Comparison of ENCODE assay signal across 1 cellular context in the genomic region with DNA sequence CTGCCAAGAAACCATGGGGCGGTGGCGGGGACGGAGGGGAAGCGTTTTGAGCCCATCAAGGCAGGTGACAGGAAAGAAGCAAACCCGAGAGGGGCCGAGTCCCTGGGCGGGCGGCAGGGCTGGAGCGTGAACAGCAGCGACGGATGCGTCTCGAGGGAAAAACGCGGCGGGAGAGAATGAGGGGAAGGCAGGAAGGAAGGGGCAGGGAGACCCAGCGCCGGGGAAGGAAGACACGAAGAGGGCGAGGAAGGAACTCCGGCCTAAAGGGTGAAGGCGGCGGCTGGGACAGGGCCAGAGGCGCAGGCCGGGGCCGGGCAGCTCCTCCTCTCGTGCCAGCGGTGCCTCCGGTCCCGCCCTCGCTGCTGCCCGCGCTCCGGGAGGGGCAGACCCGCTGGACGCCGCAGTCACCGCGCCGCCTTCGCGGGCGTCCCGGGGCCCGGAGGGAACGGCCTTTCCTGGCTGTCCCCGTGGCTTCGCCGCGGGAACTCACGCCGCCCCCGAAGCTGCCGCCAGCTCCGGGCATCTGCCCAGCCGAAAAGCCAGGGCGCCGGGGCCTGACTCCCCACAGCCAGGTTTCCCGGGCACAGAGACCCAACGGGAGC.
TF ChIP-seq lines count a peak whose summit lies in the region.

No MANE protein-coding gene starts in this region.

TF ChIP-seq in HEK293, 187 proteins besides CTCF, POLR2A, EP300 and RAD21 (continued from another document and continues in another):
- TF ChIP-seq, protein P1, sequence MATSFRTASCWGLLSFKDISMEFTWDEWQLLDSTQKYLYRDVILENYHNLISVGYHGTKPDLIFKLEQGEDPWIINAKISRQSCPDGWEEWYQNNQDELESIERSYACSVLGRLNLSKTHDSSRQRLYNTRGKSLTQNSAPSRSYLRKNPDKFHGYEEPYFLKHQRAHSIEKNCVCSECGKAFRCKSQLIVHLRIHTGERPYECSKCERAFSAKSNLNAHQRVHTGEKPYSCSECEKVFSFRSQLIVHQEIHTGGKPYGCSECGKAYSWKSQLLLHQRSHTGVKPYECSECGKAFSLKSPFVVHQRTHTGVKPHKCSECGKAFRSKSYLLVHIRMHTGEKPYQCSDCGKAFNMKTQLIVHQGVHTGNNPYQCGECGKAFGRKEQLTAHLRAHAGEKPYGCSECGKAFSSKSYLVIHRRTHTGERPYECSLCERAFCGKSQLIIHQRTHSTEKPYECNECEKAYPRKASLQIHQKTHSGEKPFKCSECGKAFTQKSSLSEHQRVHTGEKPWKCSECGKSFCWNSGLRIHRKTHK (tag by site-specific recombination; IDR thresholded peaks at IDR 0.05), result no peak
- TF ChIP-seq, protein P2, sequence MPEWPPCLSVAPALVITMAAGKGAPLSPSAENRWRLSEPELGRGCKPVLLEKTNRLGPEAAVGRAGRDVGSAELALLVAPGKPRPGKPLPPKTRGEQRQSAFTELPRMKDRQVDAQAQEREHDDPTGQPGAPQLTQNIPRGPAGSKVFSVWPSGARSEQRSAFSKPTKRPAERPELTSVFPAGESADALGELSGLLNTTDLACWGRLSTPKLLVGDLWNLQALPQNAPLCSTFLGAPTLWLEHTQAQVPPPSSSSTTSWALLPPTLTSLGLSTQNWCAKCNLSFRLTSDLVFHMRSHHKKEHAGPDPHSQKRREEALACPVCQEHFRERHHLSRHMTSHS (tag by site-specific recombination; IDR thresholded peaks at IDR 0.05), result no peak
- TF ChIP-seq, protein P3, sequence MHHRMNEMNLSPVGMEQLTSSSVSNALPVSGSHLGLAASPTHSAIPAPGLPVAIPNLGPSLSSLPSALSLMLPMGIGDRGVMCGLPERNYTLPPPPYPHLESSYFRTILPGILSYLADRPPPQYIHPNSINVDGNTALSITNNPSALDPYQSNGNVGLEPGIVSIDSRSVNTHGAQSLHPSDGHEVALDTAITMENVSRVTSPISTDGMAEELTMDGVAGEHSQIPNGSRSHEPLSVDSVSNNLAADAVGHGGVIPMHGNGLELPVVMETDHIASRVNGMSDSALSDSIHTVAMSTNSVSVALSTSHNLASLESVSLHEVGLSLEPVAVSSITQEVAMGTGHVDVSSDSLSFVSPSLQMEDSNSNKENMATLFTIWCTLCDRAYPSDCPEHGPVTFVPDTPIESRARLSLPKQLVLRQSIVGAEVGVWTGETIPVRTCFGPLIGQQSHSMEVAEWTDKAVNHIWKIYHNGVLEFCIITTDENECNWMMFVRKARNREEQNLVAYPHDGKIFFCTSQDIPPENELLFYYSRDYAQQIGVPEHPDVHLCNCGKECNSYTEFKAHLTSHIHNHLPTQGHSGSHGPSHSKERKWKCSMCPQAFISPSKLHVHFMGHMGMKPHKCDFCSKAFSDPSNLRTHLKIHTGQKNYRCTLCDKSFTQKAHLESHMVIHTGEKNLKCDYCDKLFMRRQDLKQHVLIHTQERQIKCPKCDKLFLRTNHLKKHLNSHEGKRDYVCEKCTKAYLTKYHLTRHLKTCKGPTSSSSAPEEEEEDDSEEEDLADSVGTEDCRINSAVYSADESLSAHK (tag by site-specific recombination; IDR thresholded peaks at IDR 0.05), result no peak
- TF ChIP-seq ZNF677 (tag by site-specific recombination; IDR thresholded peaks at IDR 0.05), result no peak
- TF ChIP-seq ZNF19 (tag by site-specific recombination; IDR thresholded peaks at IDR 0.05; ENCODE audit: low read depth), result no peak
- TF ChIP-seq ZNF10 (tag by site-specific recombination; IDR thresholded peaks at IDR 0.05), result no peak; the same call in 1 of the 2 replicates
- no peak for TF ChIP-seq ZNF391 (tag by site-specific recombination; IDR thresholded peaks at IDR 0.05; ENCODE audit: borderline replicate concordance, low read depth)
- peak; percentile 46; the same call in 1 of the 2 replicates for TF ChIP-seq GLIS1 (tag by site-specific recombination; IDR thresholded peaks at IDR 0.05)
- TF ChIP-seq ZNF560 (tag by site-specific recombination; IDR thresholded peaks at IDR 0.05; ENCODE audit: borderline replicate concordance), result no peak
- no peak for TF ChIP-seq ZBTB21 (tag by site-specific recombination; IDR thresholded peaks at IDR 0.05)
- peak; percentile 63; the same call in 1 of the 2 replicates for TF ChIP-seq ZNF366 (tag by site-specific recombination; conservative IDR thresholded peaks at IDR 0.05)
- TF ChIP-seq, protein P4, sequence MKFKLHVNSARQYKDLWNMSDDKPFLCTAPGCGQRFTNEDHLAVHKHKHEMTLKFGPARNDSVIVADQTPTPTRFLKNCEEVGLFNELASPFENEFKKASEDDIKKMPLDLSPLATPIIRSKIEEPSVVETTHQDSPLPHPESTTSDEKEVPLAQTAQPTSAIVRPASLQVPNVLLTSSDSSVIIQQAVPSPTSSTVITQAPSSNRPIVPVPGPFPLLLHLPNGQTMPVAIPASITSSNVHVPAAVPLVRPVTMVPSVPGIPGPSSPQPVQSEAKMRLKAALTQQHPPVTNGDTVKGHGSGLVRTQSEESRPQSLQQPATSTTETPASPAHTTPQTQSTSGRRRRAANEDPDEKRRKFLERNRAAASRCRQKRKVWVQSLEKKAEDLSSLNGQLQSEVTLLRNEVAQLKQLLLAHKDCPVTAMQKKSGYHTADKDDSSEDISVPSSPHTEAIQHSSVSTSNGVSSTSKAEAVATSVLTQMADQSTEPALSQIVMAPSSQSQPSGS (tag by site-specific recombination; IDR thresholded peaks at IDR 0.05; ENCODE audit: low read depth), result no peak
- TF ChIP-seq ZNF169 (tag by site-specific recombination; IDR thresholded peaks at IDR 0.05), result no peak
- TF ChIP-seq GLI2 (tag by site-specific recombination; IDR thresholded peaks at IDR 0.05; ENCODE audit: borderline replicate concordance, low read depth), result no peak
- TF ChIP-seq MYNN (tag by site-specific recombination; IDR thresholded peaks at IDR 0.05; ENCODE audit: borderline replicate concordance), result no peak
- no peak for TF ChIP-seq ZNF175 (tag by site-specific recombination; IDR thresholded peaks at IDR 0.05)
- TF ChIP-seq, protein P5, sequence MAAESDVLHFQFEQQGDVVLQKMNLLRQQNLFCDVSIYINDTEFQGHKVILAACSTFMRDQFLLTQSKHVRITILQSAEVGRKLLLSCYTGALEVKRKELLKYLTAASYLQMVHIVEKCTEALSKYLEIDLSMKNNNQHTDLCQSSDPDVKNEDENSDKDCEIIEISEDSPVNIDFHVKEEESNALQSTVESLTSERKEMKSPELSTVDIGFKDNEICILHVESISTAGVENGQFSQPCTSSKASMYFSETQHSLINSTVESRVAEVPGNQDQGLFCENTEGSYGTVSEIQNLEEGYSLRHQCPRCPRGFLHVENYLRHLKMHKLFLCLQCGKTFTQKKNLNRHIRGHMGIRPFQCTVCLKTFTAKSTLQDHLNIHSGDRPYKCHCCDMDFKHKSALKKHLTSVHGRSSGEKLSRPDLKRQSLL (tag by site-specific recombination; IDR thresholded peaks at IDR 0.05), result no peak
- no peak for TF ChIP-seq ZNF791 (tag by site-specific recombination; IDR thresholded peaks at IDR 0.05)
- TF ChIP-seq ZNF600 (tag by site-specific recombination; IDR thresholded peaks at IDR 0.05), result peak; percentile 62; the same call in 1 of the 2 replicates
- TF ChIP-seq, protein P6, sequence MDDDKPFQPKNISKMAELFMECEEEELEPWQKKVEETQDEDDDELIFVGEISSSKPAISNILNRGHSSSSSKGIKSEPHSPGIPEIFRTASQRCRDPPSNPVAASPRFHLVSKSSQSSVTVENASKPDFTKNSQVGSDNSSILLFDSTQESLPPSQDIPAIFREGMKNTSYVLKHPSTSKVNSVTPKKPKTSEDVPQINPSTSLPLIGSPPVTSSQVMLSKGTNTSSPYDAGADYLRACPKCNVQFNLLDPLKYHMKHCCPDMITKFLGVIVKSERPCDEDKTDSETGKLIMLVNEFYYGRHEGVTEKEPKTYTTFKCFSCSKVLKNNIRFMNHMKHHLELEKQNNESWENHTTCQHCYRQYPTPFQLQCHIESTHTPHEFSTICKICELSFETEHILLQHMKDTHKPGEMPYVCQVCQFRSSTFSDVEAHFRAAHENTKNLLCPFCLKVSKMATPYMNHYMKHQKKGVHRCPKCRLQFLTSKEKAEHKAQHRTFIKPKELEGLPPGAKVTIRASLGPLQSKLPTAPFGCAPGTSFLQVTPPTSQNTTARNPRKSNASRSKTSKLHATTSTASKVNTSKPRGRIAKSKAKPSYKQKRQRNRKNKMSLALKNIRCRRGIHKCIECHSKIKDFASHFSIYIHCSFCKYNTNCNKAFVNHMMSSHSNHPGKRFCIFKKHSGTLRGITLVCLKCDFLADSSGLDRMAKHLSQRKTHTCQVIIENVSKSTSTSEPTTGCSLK (tag by site-specific recombination; IDR thresholded peaks at IDR 0.05), result no peak
- TF ChIP-seq ZIC2 (tag by site-specific recombination; IDR thresholded peaks at IDR 0.05), result peak; percentile 70
- no peak for TF ChIP-seq BCL11A (tag by site-specific recombination; IDR thresholded peaks at IDR 0.05; ENCODE audit: low read depth)
- no peak for TF ChIP-seq ZNF214 (tag by site-specific recombination; IDR thresholded peaks at IDR 0.05; ENCODE audit: borderline replicate concordance)
- TF ChIP-seq ZFP41 (tag by site-specific recombination; IDR thresholded peaks at IDR 0.05; ENCODE audit: borderline replicate concordance), result no peak
- no peak for TF ChIP-seq ZNF626 (tag by site-specific recombination; IDR thresholded peaks at IDR 0.05)
- TF ChIP-seq ZNF114 (tag by site-specific recombination; IDR thresholded peaks at IDR 0.05), result no peak
- TF ChIP-seq ZNF571 (tag by site-specific recombination; IDR thresholded peaks at IDR 0.05), result no peak
- peak; percentile 64 for TF ChIP-seq SP2 (tag by site-specific recombination; IDR thresholded peaks at IDR 0.05)
- TF ChIP-seq ZNF785 (tag by site-specific recombination; IDR thresholded peaks at IDR 0.05), result no peak
- TF ChIP-seq, protein P7, sequence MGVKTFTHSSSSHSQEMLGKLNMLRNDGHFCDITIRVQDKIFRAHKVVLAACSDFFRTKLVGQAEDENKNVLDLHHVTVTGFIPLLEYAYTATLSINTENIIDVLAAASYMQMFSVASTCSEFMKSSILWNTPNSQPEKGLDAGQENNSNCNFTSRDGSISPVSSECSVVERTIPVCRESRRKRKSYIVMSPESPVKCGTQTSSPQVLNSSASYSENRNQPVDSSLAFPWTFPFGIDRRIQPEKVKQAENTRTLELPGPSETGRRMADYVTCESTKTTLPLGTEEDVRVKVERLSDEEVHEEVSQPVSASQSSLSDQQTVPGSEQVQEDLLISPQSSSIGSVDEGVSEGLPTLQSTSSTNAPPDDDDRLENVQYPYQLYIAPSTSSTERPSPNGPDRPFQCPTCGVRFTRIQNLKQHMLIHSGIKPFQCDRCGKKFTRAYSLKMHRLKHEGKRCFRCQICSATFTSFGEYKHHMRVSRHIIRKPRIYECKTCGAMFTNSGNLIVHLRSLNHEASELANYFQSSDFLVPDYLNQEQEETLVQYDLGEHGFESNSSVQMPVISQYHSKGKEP (tag by site-specific recombination; IDR thresholded peaks at IDR 0.05), result no peak
- TF ChIP-seq, protein P8, sequence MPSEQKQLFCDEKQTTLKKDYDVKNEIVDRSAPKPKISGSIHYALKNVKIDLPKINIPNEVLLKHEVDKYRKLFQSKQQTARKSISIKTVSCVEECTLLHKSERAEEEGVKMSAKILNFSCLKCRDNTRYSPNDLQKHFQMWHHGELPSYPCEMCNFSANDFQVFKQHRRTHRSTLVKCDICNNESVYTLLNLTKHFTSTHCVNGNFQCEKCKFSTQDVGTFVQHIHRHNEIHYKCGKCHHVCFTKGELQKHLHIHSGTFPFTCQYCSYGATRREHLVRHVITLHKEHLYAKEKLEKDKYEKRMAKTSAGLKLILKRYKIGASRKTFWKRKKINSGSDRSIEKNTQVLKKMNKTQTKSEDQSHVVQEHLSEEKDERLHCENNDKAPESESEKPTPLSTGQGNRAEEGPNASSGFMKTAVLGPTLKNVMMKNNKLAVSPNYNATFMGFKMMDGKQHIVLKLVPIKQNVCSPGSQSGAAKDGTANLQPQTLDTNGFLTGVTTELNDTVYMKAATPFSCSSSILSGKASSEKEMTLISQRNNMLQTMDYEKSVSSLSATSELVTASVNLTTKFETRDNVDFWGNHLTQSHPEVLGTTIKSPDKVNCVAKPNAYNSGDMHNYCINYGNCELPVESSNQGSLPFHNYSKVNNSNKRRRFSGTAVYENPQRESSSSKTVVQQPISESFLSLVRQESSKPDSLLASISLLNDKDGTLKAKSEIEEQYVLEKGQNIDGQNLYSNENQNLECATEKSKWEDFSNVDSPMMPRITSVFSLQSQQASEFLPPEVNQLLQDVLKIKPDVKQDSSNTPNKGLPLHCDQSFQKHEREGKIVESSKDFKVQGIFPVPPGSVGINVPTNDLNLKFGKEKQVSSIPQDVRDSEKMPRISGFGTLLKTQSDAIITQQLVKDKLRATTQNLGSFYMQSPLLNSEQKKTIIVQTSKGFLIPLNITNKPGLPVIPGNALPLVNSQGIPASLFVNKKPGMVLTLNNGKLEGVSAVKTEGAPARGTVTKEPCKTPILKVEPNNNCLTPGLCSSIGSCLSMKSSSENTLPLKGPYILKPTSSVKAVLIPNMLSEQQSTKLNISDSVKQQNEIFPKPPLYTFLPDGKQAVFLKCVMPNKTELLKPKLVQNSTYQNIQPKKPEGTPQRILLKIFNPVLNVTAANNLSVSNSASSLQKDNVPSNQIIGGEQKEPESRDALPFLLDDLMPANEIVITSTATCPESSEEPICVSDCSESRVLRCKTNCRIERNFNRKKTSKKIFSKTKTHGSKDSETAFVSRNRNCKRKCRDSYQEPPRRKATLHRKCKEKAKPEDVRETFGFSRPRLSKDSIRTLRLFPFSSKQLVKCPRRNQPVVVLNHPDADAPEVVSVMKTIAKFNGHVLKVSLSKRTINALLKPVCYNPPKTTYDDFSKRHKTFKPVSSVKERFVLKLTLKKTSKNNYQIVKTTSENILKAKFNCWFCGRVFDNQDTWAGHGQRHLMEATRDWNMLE (tag by site-specific recombination; conservative IDR thresholded peaks at IDR 0.05; ENCODE audit: low read depth), result no peak
- TF ChIP-seq, protein P9, sequence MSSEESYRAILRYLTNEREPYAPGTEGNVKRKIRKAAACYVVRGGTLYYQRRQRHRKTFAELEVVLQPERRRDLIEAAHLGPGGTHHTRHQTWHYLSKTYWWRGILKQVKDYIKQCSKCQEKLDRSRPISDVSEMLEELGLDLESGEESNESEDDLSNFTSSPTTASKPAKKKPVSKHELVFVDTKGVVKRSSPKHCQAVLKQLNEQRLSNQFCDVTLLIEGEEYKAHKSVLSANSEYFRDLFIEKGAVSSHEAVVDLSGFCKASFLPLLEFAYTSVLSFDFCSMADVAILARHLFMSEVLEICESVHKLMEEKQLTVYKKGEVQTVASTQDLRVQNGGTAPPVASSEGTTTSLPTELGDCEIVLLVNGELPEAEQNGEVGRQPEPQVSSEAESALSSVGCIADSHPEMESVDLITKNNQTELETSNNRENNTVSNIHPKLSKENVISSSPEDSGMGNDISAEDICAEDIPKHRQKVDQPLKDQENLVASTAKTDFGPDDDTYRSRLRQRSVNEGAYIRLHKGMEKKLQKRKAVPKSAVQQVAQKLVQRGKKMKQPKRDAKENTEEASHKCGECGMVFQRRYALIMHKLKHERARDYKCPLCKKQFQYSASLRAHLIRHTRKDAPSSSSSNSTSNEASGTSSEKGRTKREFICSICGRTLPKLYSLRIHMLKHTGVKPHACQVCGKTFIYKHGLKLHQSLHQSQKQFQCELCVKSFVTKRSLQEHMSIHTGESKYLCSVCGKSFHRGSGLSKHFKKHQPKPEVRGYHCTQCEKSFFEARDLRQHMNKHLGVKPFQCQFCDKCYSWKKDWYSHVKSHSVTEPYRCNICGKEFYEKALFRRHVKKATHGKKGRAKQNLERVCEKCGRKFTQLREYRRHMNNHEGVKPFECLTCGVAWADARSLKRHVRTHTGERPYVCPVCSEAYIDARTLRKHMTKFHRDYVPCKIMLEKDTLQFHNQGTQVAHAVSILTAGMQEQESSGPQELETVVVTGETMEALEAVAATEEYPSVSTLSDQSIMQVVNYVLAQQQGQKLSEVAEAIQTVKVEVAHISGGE (tag by site-specific recombination; conservative IDR thresholded peaks at IDR 0.05; ENCODE audit: low read depth), result no peak
- TF ChIP-seq ZSCAN30 (tag by site-specific recombination; IDR thresholded peaks at IDR 0.05), result 0 out of 2 replicates have a peak, but pooled peaks have one; percentile 12
